Comparison of ENCODE assay signal across 8 cellular contexts in the genomic region with DNA sequence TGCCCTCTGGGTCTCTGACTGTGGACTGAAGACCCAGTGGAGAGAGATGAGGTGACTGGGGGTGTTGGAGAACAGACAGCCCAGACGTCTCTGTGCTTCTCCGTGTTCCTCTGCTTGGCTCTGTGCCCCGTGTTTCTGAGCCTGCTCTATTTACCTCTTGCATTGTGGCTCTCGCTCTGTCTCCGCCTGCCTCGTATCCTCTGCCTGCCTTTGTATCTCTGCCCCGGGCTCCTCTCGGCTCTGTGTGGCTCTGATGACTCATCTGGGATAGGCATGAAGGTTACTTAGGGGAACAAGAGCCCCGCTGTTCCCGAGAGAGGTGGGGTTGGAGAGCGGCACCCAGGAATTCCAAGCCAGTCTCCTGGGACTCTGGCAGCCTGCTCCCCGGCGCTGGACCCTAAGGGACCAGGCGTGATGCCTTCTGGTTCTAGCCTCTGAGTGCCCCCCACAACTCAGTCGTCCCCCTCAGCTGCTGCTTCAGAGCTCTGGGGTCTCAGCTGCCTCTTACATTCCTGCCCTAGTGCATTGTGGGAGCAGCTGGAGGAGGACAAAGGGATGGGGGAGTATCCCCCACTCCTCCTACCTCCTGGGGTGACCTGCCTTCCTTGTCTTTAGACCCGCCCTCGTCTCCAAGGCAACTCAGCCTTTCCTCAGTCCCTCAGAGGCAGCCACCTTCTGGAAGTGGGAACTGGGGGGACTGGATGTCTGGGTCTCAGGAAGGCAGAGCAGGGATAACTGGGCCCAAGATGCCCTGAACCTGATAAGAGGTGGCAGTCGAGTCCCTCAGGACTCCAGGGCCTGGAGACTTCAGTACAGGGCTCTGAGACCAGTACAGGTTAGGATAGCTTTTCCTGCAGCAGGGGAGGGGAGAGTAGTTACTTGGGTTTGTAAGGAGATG. TPM values are rescaled to one million over a fixed set of nuclear protein-coding genes. Genes with fewer than 3 reads are reported as not detected.
DNase-seq lines count a peak whose midpoint lies in the region; TF ChIP-seq lines count a peak whose summit lies in the region.

No MANE protein-coding gene starts in this region.

- H3K9me3 ChIP-seq in SK-N-MC (ENCODE audit: low read depth, low read length) (no peaks in the 10 kb centered on the region), colonic mucosa (no peaks in the 10 kb centered on the region)

- DNase-seq in C1 segment of cervical spinal cord (lab: John Stamatoyannopoulos, UW) (peak in 12 of 14 donors; percentile 34 to 91 (median 72)), HT1080 (ENCODE audit: low read depth) (peak; percentile 94), SK-N-MC (ENCODE audit: low read depth, low spot score) (no peak), colonic mucosa (peak; percentile 74), left kidney (ENCODE audit: low read depth, low spot score) (peak; percentile 96), SKM-1 treated with dmso at 0.1 percent for 144 hours (lab: John Stamatoyannopoulos, UW; ENCODE audit: unreplicated experiment) (no peak)
- DNase-seq in stimulated activated CD4-positive, alpha-beta T cell treated with anti-CD3 and anti-CD28 coated beads, Interleukin-4, amount 100 ng/mL, for 4 hours: peak; percentile 21 to 39
- DNase-seq in activated CD8-positive, alpha-beta memory T cell treated with anti-CD3 and anti-CD28 coated beads, Interleukin-2, amount 50 U/mL, for 48 hours: no peak

- H3K9ac ChIP-seq in SK-N-MC (ENCODE audit: insufficient read length) (peak overlapping the region; percentile 62), colonic mucosa (ENCODE audit: low read depth in 2 of 2, low read length in 2 of 2) (peak overlapping the region; percentile 60 to 98)

- peaks cover 10% of the 10 kb centered on the region for H3K4me1 ChIP-seq in colonic mucosa

- H3K27me3 ChIP-seq in colonic mucosa: no peaks in the 10 kb centered on the region

- H3K27ac ChIP-seq in SK-N-MC: peak overlapping the region; percentile 42; the same call in 1 of the 2 replicates
- H3K27ac ChIP-seq in colonic mucosa: peak overlapping the region; percentile 89

- no peak for TF ChIP-seq CTCF in colonic mucosa (IDR thresholded peaks at IDR 0.05)

- H3K4me3 ChIP-seq in SK-N-MC: peak overlapping the region; percentile 80
- H3K4me3 ChIP-seq in colonic mucosa: peak overlapping the region; percentile 75

- H3K36me3 ChIP-seq in SK-N-MC (ENCODE audit: insufficient read depth, low read length) (peaks cover 25% of the 10 kb centered on the region; the same call in 1 of the 2 replicates), colonic mucosa (no peaks in the 10 kb centered on the region)

- intact Hi-C loops in colonic mucosa (cut with DNase I): no loop called here

RNA-seq across cellular contexts. Expression of gene DDR1, which starts 1.9 kb away (rescaled TPM):
- 34.8 and 37.0 TPM in 2 replicates for total RNA-seq in HT1080 (2014; rRNA removed; shearing (Covaris generic))
- polyA plus RNA-seq in HT1080 (2015; cell fraction: cytosol; rRNA removed): 32.9 and 35.7 TPM in 2 replicates
- polyA plus RNA-seq in HT1080 (2015; cell fraction: nucleus; rRNA removed): 63.8 and 71.8 TPM in 2 replicates
- 100 to 1,000 TPM; 261 to 267 TPM for total RNA-seq in colonic mucosa

RNA-seq across cellular contexts. Expression of gene GTF2H4, which starts 21.8 kb away (rescaled TPM):
- 22.2 and 28.0 TPM in 2 replicates for total RNA-seq in HT1080 (2014; rRNA removed; shearing (Covaris generic))
- polyA plus RNA-seq in HT1080 (2015; cell fraction: cytosol; rRNA removed): 19.7 and 20.6 TPM in 2 replicates
- 69.2 and 80.5 TPM in 2 replicates for polyA plus RNA-seq in HT1080 (2015; cell fraction: nucleus; rRNA removed)
- total RNA-seq in colonic mucosa: 10 to 100 TPM; 15.8 to 25.7 TPM

RNA-seq across cellular contexts. Expression of gene VARS2, which starts 27.8 kb away (rescaled TPM):
- total RNA-seq in HT1080 (2014; rRNA removed; shearing (Covaris generic)): 30.7 and 33.1 TPM in 2 replicates
- 18.1 and 19.5 TPM in 2 replicates for polyA plus RNA-seq in HT1080 (2015; cell fraction: cytosol; rRNA removed)
- 71.8 and 79.2 TPM in 2 replicates for polyA plus RNA-seq in HT1080 (2015; cell fraction: nucleus; rRNA removed)
- total RNA-seq in colonic mucosa: 10 to 100 TPM; 27.5 to 55.6 TPM

RNA-seq across cellular contexts. Expression of gene SFTA2, which starts 45.7 kb away (rescaled TPM):
- not detected in 2 replicates for total RNA-seq in HT1080 (2014; rRNA removed; shearing (Covaris generic))
- polyA plus RNA-seq in HT1080 (2015; cell fraction: cytosol; rRNA removed): not detected in 2 replicates
- polyA plus RNA-seq in HT1080 (2015; cell fraction: nucleus; rRNA removed): not detected in 2 replicates
- 1 to 10 TPM in 1 of 2 donors, not detected in 1; 1.3 TPM for total RNA-seq in colonic mucosa

RNA-seq across cellular contexts. Expression of gene MUCL3, which starts 54.5 kb away (rescaled TPM):
- total RNA-seq in HT1080 (2014; rRNA removed; shearing (Covaris generic)): not detected in 2 replicates
- polyA plus RNA-seq in HT1080 (2015; cell fraction: cytosol; rRNA removed): not detected in 2 replicates
- not detected in 2 replicates for polyA plus RNA-seq in HT1080 (2015; cell fraction: nucleus; rRNA removed)
- under 1 TPM in 1 of 2 donors, not detected in 1; 0.30 TPM for total RNA-seq in colonic mucosa

Comparison
In these comparisons a context has a peak if more than half of its experiments do, and no peak if none do; other contexts are left out.
1. DNase-seq: peak in C1 segment of cervical spinal cord (12 of 14), HT1080 (single experiment), colonic mucosa (single experiment), left kidney (single experiment) and stimulated activated CD4-positive, alpha-beta T cell treated with anti-CD3 and anti-CD28 coated beads, Interleukin-4, amount 100 ng/mL, for 4 hours (2 of 2); none in SK-N-MC (single experiment), SKM-1 treated with dmso at 0.1 percent for 144 hours (single experiment) and activated CD8-positive, alpha-beta memory T cell treated with anti-CD3 and anti-CD28 coated beads, Interleukin-2, amount 50 U/mL, for 48 hours (single experiment).